15 cellular contexts compared by ENCODE assay signal in genomic region chr4:137794779-137795178, GRCh38.
DNase-seq lines count a peak whose midpoint lies in the region; ATAC-seq, FAIRE-seq and TF ChIP-seq lines count a peak whose summit lies in the region.
"Had no signal": no experiment of that assay in that cellular context is flagged by ENCODE, and none has a peak within 500 bp of the region (broad histone marks: within the 10 kb centered on the region; RNA-seq: fewer than 3 reads in every experiment).

No MANE protein-coding gene starts in this region.

- POLR2A ChIA-PET in IMR-90 (lab: Charles Lee; ENCODE audit: unreplicated experiment), result no interaction called here

- H3K79me2 ChIP-seq in astrocyte (ENCODE audit: insufficient read depth, low read length), result no peaks in the 10 kb centered on the region
- H3K79me2 ChIP-seq in osteoblast (ENCODE audit: insufficient read depth, low read length), result no peaks in the 10 kb centered on the region

- H2BK120ac ChIP-seq in IMR-90 (ENCODE audit: low read depth, low read length), result no peak overlapping the region

- intact Hi-C loops in IMR-90 (cut with micrococcal nuclease), result no loop called here

- H3K36me3 ChIP-seq in IMR-90 (ENCODE audit: control insufficient read depth, insufficient read depth, low read length), result no peaks in the 10 kb centered on the region
- no peaks in the 10 kb centered on the region for H3K36me3 ChIP-seq in astrocyte (ENCODE audit: insufficient read depth, low read length)
- H3K36me3 ChIP-seq in osteoblast (ENCODE audit: insufficient read depth, low read length), result no peaks in the 10 kb centered on the region
- H3K36me3 ChIP-seq in small intestine (ENCODE audit: control insufficient read depth in 2 of 2, insufficient read depth in 2 of 2, low read length in 2 of 2), result no peaks in the 10 kb centered on the region

- in situ Hi-C loops in IMR-90 (cut with MboI; ENCODE audit: low sequenced_read_pairs), result no loop called here

- H3K9me1 ChIP-seq in IMR-90 (ENCODE audit: insufficient read depth, low read length), result no peaks in the 10 kb centered on the region

- no TSS peak for BruUV-seq in IMR-90 (replicated peaks; lab: Mats Ljungman, UMichigan)

- H3K27ac ChIP-seq in IMR-90 (ENCODE audit: insufficient read depth, low read length) (no peak overlapping the region), astrocyte (ENCODE audit: low read depth, low read length) (no peak overlapping the region), osteoblast (ENCODE audit: low read depth, low read length) (no peak overlapping the region), small intestine (ENCODE audit: low read depth in 1 of 2, low read length in 1 of 2) (no peak overlapping the region)

- no peak overlapping the region for H3K9ac ChIP-seq in IMR-90 (ENCODE audit: low read depth, low read length)
- no peak overlapping the region for H3K9ac ChIP-seq in astrocyte (ENCODE audit: low read length)

- no peak for TF ChIP-seq RAD21 in IMR-90 (IDR thresholded peaks at IDR 0.05; ENCODE audit: low read length)

- dilution Hi-C loops in IMR-90 (cut with HindIII; ENCODE audit: low sequenced_read_pairs, unreplicated experiment), result no loop called here

- peak overlapping the region; percentile 61; the same call in 1 of the 2 replicates for H3K4me2 ChIP-seq in IMR-90 (ENCODE audit: low read depth, low read length)
- H3K4me2 ChIP-seq in astrocyte (ENCODE audit: low read length), result no peak overlapping the region
- H3K4me2 ChIP-seq in osteoblast (ENCODE audit: insufficient read depth, low read length), result peak overlapping the region; percentile 64

- no peak for FAIRE-seq in astrocyte (lab: Jason Lieb, UNC)
- FAIRE-seq in small intestine (lab: Jason Lieb, UNC), result no peak

- no peak overlapping the region for H3K14ac ChIP-seq in IMR-90 (replicated peaks; ENCODE audit: low read depth, low read length)

- H4K8ac ChIP-seq in IMR-90 (ENCODE audit: low read depth in 2 of 2, low read length in 2 of 2), result no peak overlapping the region

- H3K9me3 ChIP-seq in IMR-90 (ENCODE audit: control insufficient read depth, insufficient read depth, low read length), result no peaks in the 10 kb centered on the region
- no peaks in the 10 kb centered on the region for H3K9me3 ChIP-seq in astrocyte (ENCODE audit: insufficient read depth, low read depth, low read length)
- no peaks in the 10 kb centered on the region for H3K9me3 ChIP-seq in osteoblast (ENCODE audit: low read depth, low read length)
- no peaks in the 10 kb centered on the region for H3K9me3 ChIP-seq in small intestine (ENCODE audit: control insufficient read depth, low read depth)

- no peak; the same call in 1 of the 2 replicates for ATAC-seq in IMR-90 (ENCODE audit: low read depth)
- ATAC-seq in HG03196 (IDR thresholded peaks at IDR 0.05; ENCODE audit: unreplicated experiment), result no peak
- ATAC-seq: activated T-cell treated with anti-CD3 and anti-CD28 coated beads, Interleukin-2, amount 50 U/mL, for 72 hours; Panc1 had no signal

- no peak overlapping the region for H2AK5ac ChIP-seq in IMR-90 (ENCODE audit: low read depth, low read length)

- no peaks in the 10 kb centered on the region for H3K9me3 Mint-ChIP-seq in astrocyte (ENCODE audit: unreplicated experiment)
- peaks cover 1% of the 10 kb centered on the region for H3K9me3 Mint-ChIP-seq in activated naive CD8-positive, alpha-beta T cell treated with anti-CD3 and anti-CD28 coated beads for 36 hours
- H3K9me3 Mint-ChIP-seq: activated T-cell treated with anti-CD3 and anti-CD28 coated beads, Interleukin-2, amount 50 U/mL, for 72 hours had no signal

- no peak overlapping the region for H2AFZ ChIP-seq in IMR-90 (replicated peaks; ENCODE audit: low read length, poor library complexity)
- H2AFZ ChIP-seq in astrocyte (ENCODE audit: low read depth, low read length), result no peak overlapping the region
- peak overlapping the region; percentile 74 for H2AFZ ChIP-seq in osteoblast (ENCODE audit: low read length)

- no peak overlapping the region for H2AK9ac ChIP-seq in IMR-90 (replicated peaks; ENCODE audit: low read depth, low read length, poor library complexity)

- no peak overlapping the region for H3K4me3 ChIP-seq in IMR-90 (ENCODE audit: insufficient read depth, low read depth, low read length)
- H3K4me3 ChIP-seq in astrocyte (ENCODE audit: insufficient read depth, low read depth, low read length), result no peak overlapping the region
- peak overlapping the region; percentile 45 for H3K4me3 ChIP-seq in osteoblast (ENCODE audit: insufficient read depth, low read length)
- no peak overlapping the region for H3K4me3 ChIP-seq in small intestine (ENCODE audit: low read depth in 1 of 2, low read length in 2 of 2)
- H3K4me3 ChIP-seq: skin epidermis had no signal

- no peak overlapping the region for H3K56ac ChIP-seq in IMR-90 (ENCODE audit: extremely low read depth, insufficient read depth, low read length)

- peak; percentile 4 for DNase-seq in AG08395 (ENCODE audit: low spot score)
- no peak for DNase-seq in IMR-90
- DNase-seq in astrocyte (ENCODE audit: low read depth), result peak; percentile 3
- DNase-seq in osteoblast (ENCODE audit: insufficient read length, low spot score, missing footprints), result no peak
- no peak for DNase-seq in small intestine
- no peak for DNase-seq in HuH-7 (ENCODE audit: low spot score)
- no peak for DNase-seq in activated naive CD8-positive, alpha-beta T cell treated with anti-CD3 and anti-CD28 coated beads for 36 hours
- DNase-seq: activated CD4-positive, alpha-beta T cell treated with anti-CD3 and anti-CD28 coated beads, Interleukin-2, amount 50 U/mL, for 4 hours; activated T-cell treated with anti-CD3 and anti-CD28 coated beads, Interleukin-2, amount 50 U/mL, for 72 hours; cerebellar nuclear complex; HCEC 1CT; NCI-H510A treated with DMSO at 0.1 percent for 48 hours had no signal

- no peak overlapping the region for H4K5ac ChIP-seq in IMR-90 (ENCODE audit: low read depth, low read length)

- H3K27me3 Mint-ChIP-seq in astrocyte (ENCODE audit: low read depth, unreplicated experiment), result no peaks in the 10 kb centered on the region
- no peaks in the 10 kb centered on the region for H3K27me3 Mint-ChIP-seq in activated naive CD8-positive, alpha-beta T cell treated with anti-CD3 and anti-CD28 coated beads for 36 hours

- no peak for TF ChIP-seq POLR2A in IMR-90 (IDR thresholded peaks at IDR 0.05; ENCODE audit: low read depth, low read length)

- CTCF ChIA-PET in IMR-90 (lab: Yijun Ruan, JAX), result no interaction called here

- H3K27me3 ChIP-seq in IMR-90 (ENCODE audit: control insufficient read depth, insufficient read depth, low read length), result no peaks in the 10 kb centered on the region
- no peaks in the 10 kb centered on the region for H3K27me3 ChIP-seq in astrocyte (ENCODE audit: insufficient read depth, low read length)
- no peaks in the 10 kb centered on the region for H3K27me3 ChIP-seq in osteoblast (ENCODE audit: insufficient read depth, low read length)
- no peaks in the 10 kb centered on the region for H3K27me3 ChIP-seq in small intestine (ENCODE audit: control insufficient read depth in 2 of 2, insufficient read depth in 2 of 2, low read length in 2 of 2)

- H3K4ac ChIP-seq in IMR-90 (ENCODE audit: low read depth, low read length), result no peak overlapping the region

- no peaks in the 10 kb centered on the region for H4K20me1 ChIP-seq in IMR-90 (ENCODE audit: insufficient read depth, low read length)
- H4K20me1 ChIP-seq in astrocyte (ENCODE audit: insufficient read depth, low read length), result no peaks in the 10 kb centered on the region
- H4K20me1 ChIP-seq in osteoblast (ENCODE audit: insufficient read depth, low read length), result no peaks in the 10 kb centered on the region

- H3K4me3 Mint-ChIP-seq in astrocyte (ENCODE audit: unreplicated experiment), result no peak overlapping the region
- no peak overlapping the region for H3K4me3 Mint-ChIP-seq in activated naive CD8-positive, alpha-beta T cell treated with anti-CD3 and anti-CD28 coated beads for 36 hours
- H3K4me3 Mint-ChIP-seq: activated T-cell treated with anti-CD3 and anti-CD28 coated beads, Interleukin-2, amount 50 U/mL, for 72 hours had no signal

- H3K18ac ChIP-seq in IMR-90 (ENCODE audit: low read depth, low read length), result no peak overlapping the region

- H3K79me1 ChIP-seq in IMR-90 (ENCODE audit: low read depth in 1 of 2, low read length in 2 of 2), result no peaks in the 10 kb centered on the region

- 58% methylated on average over 4 of the region's 6 CpGs; no CpG with 5 or more reads in 1 of the 2 experiments for WGBS in IMR-90 (ENCODE audit: extremely low coverage in 2 of 2, insufficient read length in 1 of 2), 2 experiments
- 63 to 77% (median 63%) methylated on average over 6 of the region's 6 CpGs for WGBS in small intestine, 3 donors

- H2BK15ac ChIP-seq in IMR-90 (ENCODE audit: low read depth, low read length), result no peak overlapping the region

- no peak overlapping the region for H4K91ac ChIP-seq in IMR-90 (ENCODE audit: insufficient read depth, low read depth, low read length)

- H2BK5ac ChIP-seq in IMR-90 (ENCODE audit: low read depth, low read length, poor library complexity, severe bottlenecking), result no peak overlapping the region

- no peaks in the 10 kb centered on the region for H3K36me3 Mint-ChIP-seq in astrocyte (ENCODE audit: low read depth, unreplicated experiment)
- no peaks in the 10 kb centered on the region for H3K36me3 Mint-ChIP-seq in activated naive CD8-positive, alpha-beta T cell treated with anti-CD3 and anti-CD28 coated beads for 36 hours

- no peak overlapping the region for H3K27ac Mint-ChIP-seq in astrocyte (ENCODE audit: unreplicated experiment)
- no peak overlapping the region for H3K27ac Mint-ChIP-seq in activated naive CD8-positive, alpha-beta T cell treated with anti-CD3 and anti-CD28 coated beads for 36 hours
- H3K27ac Mint-ChIP-seq: activated T-cell treated with anti-CD3 and anti-CD28 coated beads, Interleukin-2, amount 50 U/mL, for 72 hours had no signal

- H3K4me1 Mint-ChIP-seq in astrocyte (ENCODE audit: low read depth, unreplicated experiment), result no peaks in the 10 kb centered on the region
- no peaks in the 10 kb centered on the region for H3K4me1 Mint-ChIP-seq in activated naive CD8-positive, alpha-beta T cell treated with anti-CD3 and anti-CD28 coated beads for 36 hours

- H3K4me1 ChIP-seq in IMR-90 (ENCODE audit: control insufficient read depth, insufficient read depth, low read length) (no peaks in the 10 kb centered on the region), astrocyte (ENCODE audit: insufficient read depth, low read length) (no peaks in the 10 kb centered on the region), osteoblast (ENCODE audit: insufficient read depth, low read length) (no peaks in the 10 kb centered on the region), small intestine (ENCODE audit: control insufficient read depth in 2 of 2, insufficient read depth in 1 of 2, low read depth in 1 of 2, low read length in 1 of 2) (no peaks in the 10 kb centered on the region)

- TF ChIP-seq CTCF in IMR-90 (conservative IDR thresholded peaks at IDR 0.05; ENCODE audit: low read depth, low read length), result no peak
- no peak for TF ChIP-seq CTCF in astrocyte (IDR thresholded peaks at IDR 0.05; ENCODE audit: insufficient read depth, low read depth, low read length)
- TF ChIP-seq CTCF in osteoblast (IDR thresholded peaks at IDR 0.05; ENCODE audit: extremely low read depth, low read depth, low read length), result no peak

- H2BK20ac ChIP-seq in IMR-90 (ENCODE audit: low read depth, low read length), result no peak overlapping the region

- no peak overlapping the region for H3K23ac ChIP-seq in IMR-90 (ENCODE audit: low read depth, low read length)

TF ChIP-seq in IMR-90, 13 proteins besides CTCF, POLR2A, EP300 and RAD21 (continues in another document):
- no peak for TF ChIP-seq MAFK (IDR thresholded peaks at IDR 0.05; ENCODE audit: low read depth, low read length)
- no peak for TF ChIP-seq BHLHE40 (IDR thresholded peaks at IDR 0.05; ENCODE audit: low read depth, low read length)

Comparison
In these comparisons a context has a peak if more than half of its experiments do, and no peak if none do; other contexts are left out.
1. DNase-seq: peak in AG08395 (single experiment) and astrocyte (single experiment); none in IMR-90 (single experiment), osteoblast (single experiment), small intestine (single experiment), HuH-7 (single experiment) and activated naive CD8-positive, alpha-beta T cell treated with anti-CD3 and anti-CD28 coated beads for 36 hours (single experiment).